ENCODE assay signal across 1 cellular context in genomic region chr17:36486204-36487194, GRCh38.
TF ChIP-seq lines count a peak whose summit lies in the region.

Gene ZNHIT3 (plus strand): TSS chr17:36486681. CDS start chr17:36486700, 19 bp downstream.

TF ChIP-seq in HEK293, 187 proteins besides CTCF, POLR2A, EP300 and RAD21 (continued from another document and continues in another):
- no peak for TF ChIP-seq PATZ1 (tag by site-specific recombination; IDR thresholded peaks at IDR 0.05)
- 0 out of 2 replicates have a peak, but pooled peaks have one; percentile 50 for TF ChIP-seq ZNF692 (tag by site-specific recombination; IDR thresholded peaks at IDR 0.05)
- no peak for TF ChIP-seq ZNF311 (tag by site-specific recombination; IDR thresholded peaks at IDR 0.05; ENCODE audit: borderline replicate concordance)
- no peak for TF ChIP-seq MEIS1 (CRISPR knock-in tag; IDR thresholded peaks at IDR 0.05; ENCODE audit: borderline replicate concordance)
- no peak; the same call in 1 of the 2 replicates for TF ChIP-seq ZSCAN5A (tag by site-specific recombination; IDR thresholded peaks at IDR 0.05)
- TF ChIP-seq GLIS2 (tag by site-specific recombination; IDR thresholded peaks at IDR 0.05), result peak; percentile 88
- TF ChIP-seq ZNF837 (tag by site-specific recombination; IDR thresholded peaks at IDR 0.05), result no peak
- TF ChIP-seq HOXA7 (CRISPR knock-in tag; IDR thresholded peaks at IDR 0.05; ENCODE audit: borderline replicate concordance), result no peak
- TF ChIP-seq ZNF2 (tag by site-specific recombination; IDR thresholded peaks at IDR 0.05), result peak; percentile 67
- 0 out of 2 replicates have a peak, but pooled peaks have one; percentile 30 for TF ChIP-seq ZBTB11 (tag by site-specific recombination; conservative IDR thresholded peaks at IDR 0.05; ENCODE audit: low read depth)
- no peak for TF ChIP-seq ZNF133 (tag by site-specific recombination; IDR thresholded peaks at IDR 0.05)
- TF ChIP-seq OVOL3 (tag by site-specific recombination; IDR thresholded peaks at IDR 0.05), result no peak
- TF ChIP-seq ZSCAN18 (tag by site-specific recombination; IDR thresholded peaks at IDR 0.05), result no peak
- no peak for TF ChIP-seq FEZF1 (tag by site-specific recombination; IDR thresholded peaks at IDR 0.05)
- no peak for TF ChIP-seq ZIC2 (tag by site-specific recombination; IDR thresholded peaks at IDR 0.05)
- TF ChIP-seq ZNF169 (tag by site-specific recombination; IDR thresholded peaks at IDR 0.05), result no peak
- peak; percentile 86 for TF ChIP-seq REST (tag by site-specific recombination; IDR thresholded peaks at IDR 0.05)
- TF ChIP-seq ZNF354C (tag by site-specific recombination; IDR thresholded peaks at IDR 0.05; ENCODE audit: borderline replicate concordance, low read depth), result no peak
- no peak for TF ChIP-seq ZNF530 (tag by site-specific recombination; IDR thresholded peaks at IDR 0.05; ENCODE audit: low read depth)
- peak; percentile 90 for TF ChIP-seq KLF8 (tag by site-specific recombination; IDR thresholded peaks at IDR 0.05)
- TF ChIP-seq ZNF707 (tag by site-specific recombination; IDR thresholded peaks at IDR 0.05), result no peak
- TF ChIP-seq SCRT1 (tag by site-specific recombination; IDR thresholded peaks at IDR 0.05; ENCODE audit: borderline replicate concordance), result no peak
- no peak for TF ChIP-seq EGR2 (tag by site-specific recombination; IDR thresholded peaks at IDR 0.05; ENCODE audit: low read depth)
- peak; percentile 49 for TF ChIP-seq KLF1 (tag by site-specific recombination; IDR thresholded peaks at IDR 0.05)
- no peak for TF ChIP-seq ZSCAN23 (tag by site-specific recombination; IDR thresholded peaks at IDR 0.05)
- TF ChIP-seq ZBTB44 (tag by site-specific recombination; IDR thresholded peaks at IDR 0.05), result no peak
- TF ChIP-seq ZNF23 (tag by site-specific recombination; IDR thresholded peaks at IDR 0.05; ENCODE audit: borderline replicate concordance), result no peak
- no peak for TF ChIP-seq ZNF248 (tag by site-specific recombination; IDR thresholded peaks at IDR 0.05)
- TF ChIP-seq SETDB1 (IDR thresholded peaks at IDR 0.05; ENCODE audit: insufficient read length, low read length), result peak; percentile 14
- TF ChIP-seq ZNF19 (tag by site-specific recombination; IDR thresholded peaks at IDR 0.05; ENCODE audit: low read depth), result no peak
- no peak for TF ChIP-seq ZNF791 (tag by site-specific recombination; IDR thresholded peaks at IDR 0.05)
- TF ChIP-seq ZNF518A (tag by site-specific recombination; conservative IDR thresholded peaks at IDR 0.05; ENCODE audit: low read depth), result peak; percentile 89
- TF ChIP-seq ZXDB (tag by site-specific recombination; IDR thresholded peaks at IDR 0.05), result no peak
- no peak for TF ChIP-seq GFI1B (tag by site-specific recombination; IDR thresholded peaks at IDR 0.05)
- peak; percentile 98 for TF ChIP-seq ZBTB26 (tag by site-specific recombination; optimal IDR thresholded peaks at IDR 0.05)
- TF ChIP-seq SP7 (tag by site-specific recombination; IDR thresholded peaks at IDR 0.05), result peak; percentile 82
